19 cellular contexts compared by ENCODE assay signal in genomic region chrX:3377560-3377959, GRCh38. TPM values are rescaled to one million over a fixed set of nuclear protein-coding genes. Genes with fewer than 3 reads are reported as not detected.
DNase-seq lines count a peak whose midpoint lies in the region; FAIRE-seq and TF ChIP-seq lines count a peak whose summit lies in the region.
"Had no signal": no experiment of that assay in that cellular context is flagged by ENCODE, and none has a peak within 500 bp of the region (broad histone marks: within the 10 kb centered on the region; RNA-seq: fewer than 3 reads in every experiment).

No MANE protein-coding gene starts in this region.

- no peaks in the 10 kb centered on the region for H3K27me3 Mint-ChIP-seq in nephron (ENCODE audit: low read depth)
- H3K27me3 Mint-ChIP-seq in type B pancreatic cell = no peaks in the 10 kb centered on the region
- H3K27me3 Mint-ChIP-seq: CD4-positive, alpha-beta T cell had no signal

- TF ChIP-seq CTCF in nephron (IDR thresholded peaks at IDR 0.05; ENCODE audit: unreplicated experiment in 3 of 3) (no peak), type B pancreatic cell (conservative IDR thresholded peaks at IDR 0.05) (no peak)

- H3K4me1 Mint-ChIP-seq in nephron = peaks cover 29% of the 10 kb centered on the region
- H3K4me1 Mint-ChIP-seq in type B pancreatic cell (ENCODE audit: unreplicated experiment) = peaks cover 16% of the 10 kb centered on the region

- H3K9me3 Mint-ChIP-seq in nephron (peaks cover 12% of the 10 kb centered on the region), type B pancreatic cell (peaks cover 5% of the 10 kb centered on the region)

- peak; percentile 75 for FAIRE-seq in GM12892 (lab: Jason Lieb, UNC)
- peak; percentile 99 for FAIRE-seq in HTR-8/SVneo (lab: Jason Lieb, UNC)
- FAIRE-seq: A204.1, K562 had no signal

- DNase-seq in GM12892 (ENCODE audit: insufficient read length) (no peak), HTR-8/SVneo (ENCODE audit: insufficient read length, low spot score) (no peak), type B pancreatic cell (ENCODE audit: extremely low spot score, unreplicated experiment) (no peak), dermis blood vessel endothelial cell (no peak), NCI-H1694 (lab: John Stamatoyannopoulos, UW) (no peak)
- DNase-seq in activated CD4-positive, CD25-positive, alpha-beta regulatory T cell treated with anti-CD3 and anti-CD28 coated beads, Interleukin-2, amount 50 U/mL, for 72 hours = no peak
- DNase-seq: AML-193; Caco-2; CD4-positive, alpha-beta T cell; DMS153; DMS79; GDM1; GOT3; H7; IMR-90 had no signal

- no peak for TF ChIP-seq POLR2A in GM12892 (IDR thresholded peaks at IDR 0.05; ENCODE audit: low read depth, low read length)

- peak overlapping the region in 2 of 3 experiments; percentile 31 to 39 for H3K4me3 Mint-ChIP-seq in nephron
- peak overlapping the region; percentile 24 for H3K4me3 Mint-ChIP-seq in type B pancreatic cell
- H3K4me3 Mint-ChIP-seq: CD4-positive, alpha-beta T cell had no signal

- H3K36me3 Mint-ChIP-seq in nephron (ENCODE audit: low read depth) (no peaks in the 10 kb centered on the region), type B pancreatic cell (no peaks in the 10 kb centered on the region)

- peak overlapping the region; percentile 84 to 92 (median 85) for H3K27ac Mint-ChIP-seq in nephron
- H3K27ac Mint-ChIP-seq in type B pancreatic cell = no peak overlapping the region
- H3K27ac Mint-ChIP-seq: CD4-positive, alpha-beta T cell had no signal

RNA-seq across cellular contexts. Expression of gene MXRA5, which starts 31.1 kb away (rescaled TPM):
- polyA plus RNA-seq in GM12892 (2012; ENCODE audit: missing spikeins) = not detected
- total RNA-seq in type B pancreatic cell (ENCODE audit: low replicate concordance) (38.3 and 109 TPM in 2 replicates), dermis blood vessel endothelial cell (under 0.01 TPM in 2 replicates)
- total RNA-seq: Caco-2; CD4-positive, alpha-beta T cell; HT-29 had no signal
- polyA plus RNA-seq: K562 had no signal

Comparison
In these comparisons a context has a peak if more than half of its experiments do, and no peak if none do; other contexts are left out.
1. RNA of gene MXRA5, which starts 31.1 kb away (total RNA-seq): 38.3 to 109 TPM in type B pancreatic cell; under 0.01 TPM in dermis blood vessel endothelial cell; every median in the first group is over 10 times any median in the second.